Comparison of ENCODE assay signal across 8 cellular contexts in genomic region chr19:1172353-1173159, GRCh38.
DNase-seq lines count a peak whose midpoint lies in the region; ATAC-seq and TF ChIP-seq lines count a peak whose summit lies in the region.

No MANE protein-coding gene starts in this region.

- no peaks in the 10 kb centered on the region for H3K9me3 Mint-ChIP-seq in stimulated activated memory B cell treated with anti-CD40 and anti-IgM and Interleukin-4, amounts not matched to agents 10 μg/mL and 1 μg/mL and 100 μg/mL, for 72 hours

- ATAC-seq in stimulated activated memory B cell treated with anti-CD40 and anti-IgM and Interleukin-4, amounts not matched to agents 10 μg/mL and 1 μg/mL and 100 μg/mL, for 72 hours = peak; percentile 24
- ATAC-seq in GM21619 (IDR thresholded peaks at IDR 0.05; ENCODE audit: unreplicated experiment) (no peak), GM19395 (IDR thresholded peaks at IDR 0.05; ENCODE audit: unreplicated experiment) (no peak)

- H3K4me3 Mint-ChIP-seq in stimulated activated memory B cell treated with anti-CD40 and anti-IgM and Interleukin-4, amounts not matched to agents 10 μg/mL and 1 μg/mL and 100 μg/mL, for 72 hours = peak overlapping the region; percentile 99

- peak; percentile 66 for DNase-seq in D341Med (ENCODE audit: low spot score)
- peak; percentile 64 for DNase-seq in NCI-H446 treated with DMSO at 0.1 percent for 48 hours (lab: John Stamatoyannopoulos, UW)
- peak; percentile 64 to 79 for DNase-seq in cardiac fibroblast (ENCODE audit: low read depth in 2 of 2)
- DNase-seq in islet precursor cell = peak; percentile 67
- DNase-seq in NCI-H187 treated with DMSO at 0.1 percent for 48 hours (lab: John Stamatoyannopoulos, UW) = no peak

- H3K27ac Mint-ChIP-seq in stimulated activated memory B cell treated with anti-CD40 and anti-IgM and Interleukin-4, amounts not matched to agents 10 μg/mL and 1 μg/mL and 100 μg/mL, for 72 hours = peak overlapping the region; percentile 99

- H3K36me3 Mint-ChIP-seq in stimulated activated memory B cell treated with anti-CD40 and anti-IgM and Interleukin-4, amounts not matched to agents 10 μg/mL and 1 μg/mL and 100 μg/mL, for 72 hours = peaks cover 15% of the 10 kb centered on the region

- peaks cover 67% of the 10 kb centered on the region for H3K4me1 Mint-ChIP-seq in stimulated activated memory B cell treated with anti-CD40 and anti-IgM and Interleukin-4, amounts not matched to agents 10 μg/mL and 1 μg/mL and 100 μg/mL, for 72 hours

- no peaks in the 10 kb centered on the region for H3K27me3 Mint-ChIP-seq in stimulated activated memory B cell treated with anti-CD40 and anti-IgM and Interleukin-4, amounts not matched to agents 10 μg/mL and 1 μg/mL and 100 μg/mL, for 72 hours

- peak overlapping the region; percentile 80 to 90 for H3K4me3 ChIP-seq in cardiac fibroblast (replicated peaks in 1 of 2; ENCODE audit: low read depth in 2 of 2, low read length in 2 of 2)

- TF ChIP-seq CTCF in cardiac fibroblast (IDR thresholded peaks at IDR 0.05; ENCODE audit: low read depth, low read length) = no peak
